In the genomic region with DNA sequence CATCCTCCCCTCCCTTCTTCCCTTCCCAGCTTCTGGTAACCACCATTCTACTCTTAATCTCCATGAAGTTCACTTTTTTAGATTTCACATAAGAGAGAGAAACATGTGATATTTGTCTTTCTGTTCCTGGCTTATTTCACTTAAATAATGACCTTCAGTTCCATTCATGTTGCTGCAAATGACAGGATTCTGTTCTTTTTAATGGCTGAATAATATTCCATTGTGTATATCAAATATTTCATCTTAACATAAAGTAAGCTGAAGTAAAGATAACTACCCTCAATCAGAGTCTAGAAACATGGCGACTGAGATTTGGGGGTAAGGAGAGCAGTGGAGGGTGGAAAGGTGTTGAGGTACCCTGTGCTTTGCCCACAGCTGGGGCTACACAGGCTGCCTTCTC, we compare ENCODE assay signal across 18 cellular contexts.
A peak's percentile ranks its signal among the peaks of the same experiment; 100 is the strongest.
DNase-seq lines count a peak whose midpoint lies in the region; ATAC-seq, FAIRE-seq and TF ChIP-seq lines count a peak whose summit lies in the region.
"Had no signal": no experiment of that assay in that cellular context is flagged by ENCODE, and none has a peak within 500 bp of the region (broad histone marks: within the 10 kb centered on the region; RNA-seq: fewer than 3 reads in every experiment).

No MANE protein-coding gene starts in this region.

- H3K4me2 ChIP-seq in H1 (ENCODE audit: insufficient read depth in 1 of 2, low read depth in 2 of 2, low read length in 2 of 2): peak overlapping the region in 1 of 2 experiments; percentile 35; a peak in 1 of 4 replicates

- H3K4me1 ChIP-seq in H1 (replicated peaks in 1 of 4; ENCODE audit: control insufficient read depth in 3 of 4, insufficient read depth in 4 of 4, low read length in 3 of 4): peaks cover 0 to 11% (median 5%) of the 10 kb centered on the region in 4 experiments; a peak in 4 of 7 replicates
- H3K4me1 ChIP-seq in uterus: peaks cover 13 to 14% of the 10 kb centered on the region in 2 donors
- H3K4me1 ChIP-seq: prostate gland, SJSA1 had no signal

- H3K23ac ChIP-seq in H1 (ENCODE audit: insufficient read length): no peak overlapping the region

- peak overlapping the region; percentile 45 for H4K91ac ChIP-seq in H1 (replicated peaks; ENCODE audit: insufficient read length, low read length)

- H3K9me3 ChIP-seq in T-helper 17 cell (ENCODE audit: control insufficient read depth, low read length, poor library complexity, severe bottlenecking) (no peaks in the 10 kb centered on the region), H1 (ENCODE audit: insufficient read depth in 2 of 2, low read depth in 1 of 2, low read length in 1 of 2) (no peaks in the 10 kb centered on the region), uterus (no peaks in the 10 kb centered on the region)
- H3K9me3 ChIP-seq: lower lobe of right lung, prostate gland, SJSA1, upper lobe of right lung had no signal

- H3K56ac ChIP-seq in H1 (replicated peaks; ENCODE audit: insufficient read length, low read depth, low read length): no peak overlapping the region

- H2BK20ac ChIP-seq in H1 (ENCODE audit: low read length): no peak overlapping the region

- peak overlapping the region; percentile 45; the same call in 1 of the 2 replicates for H2BK5ac ChIP-seq in H1 (ENCODE audit: low read depth, low read length)

- H3K27ac ChIP-seq in H1 (ENCODE audit: low read depth, low read length) (no peak overlapping the region), uterus (peak overlapping the region; percentile 79 to 82)
- H3K27ac ChIP-seq: lower lobe of right lung, SJSA1, upper lobe of right lung had no signal

- no peak overlapping the region for H3K14ac ChIP-seq in H1 (ENCODE audit: insufficient read length)

- H3K27me3 ChIP-seq in H1 (replicated peaks in 1 of 4; ENCODE audit: control insufficient read depth in 3 of 4, extremely low read depth in 1 of 4, insufficient read depth in 3 of 4, low read length in 3 of 4) (no peaks in the 10 kb centered on the region), uterus (no peaks in the 10 kb centered on the region)
- H3K27me3 ChIP-seq: SJSA1, upper lobe of right lung had no signal

- no peak for TF ChIP-seq EP300 in H1 (IDR thresholded peaks at IDR 0.05; ENCODE audit: borderline replicate concordance in 1 of 2, low read depth in 2 of 2, low read length in 2 of 2)

- no peak overlapping the region for H3K9ac ChIP-seq in H1 (replicated peaks in 1 of 4; ENCODE audit: extremely low read depth in 1 of 4, low read depth in 3 of 4, low read length in 3 of 4)

- H2AFZ ChIP-seq in H1 (ENCODE audit: low read length): 0 out of 2 replicates have a peak overlapping the region, but pooled peaks have one; percentile 84

- TF ChIP-seq CTCF in H1 (IDR thresholded peaks at IDR 0.05; ENCODE audit: control extremely low read depth in 1 of 3, insufficient read depth in 1 of 3, low read depth in 1 of 3, low read length in 3 of 3) (no peak), uterus (IDR thresholded peaks at IDR 0.05) (no peak)

- H4K5ac ChIP-seq in H1 (ENCODE audit: insufficient read length, low read depth, low read length): peak overlapping the region; percentile 16

- H2BK120ac ChIP-seq in H1 (replicated peaks; ENCODE audit: low read depth, low read length): no peak overlapping the region

- H2AK5ac ChIP-seq in H1 (ENCODE audit: low read depth, low read length): no peak overlapping the region

- no peak overlapping the region for H3K4me3 Mint-ChIP-seq in activated T-cell treated with anti-CD3 and anti-CD28 coated beads, Interleukin-2, amount 50 U/mL, for 24 hours
- no peak overlapping the region for H3K4me3 Mint-ChIP-seq in T-helper 17 cell

- H3K9me3 Mint-ChIP-seq in activated T-cell treated with anti-CD3 and anti-CD28 coated beads, Interleukin-2, amount 50 U/mL, for 24 hours: peaks cover 3% of the 10 kb centered on the region
- H3K9me3 Mint-ChIP-seq: T-cell had no signal

- POLR2A ChIA-PET in H1 (lab: Charles Lee; ENCODE audit: partially characterized antibody): no interaction called here

- H4K8ac ChIP-seq in H1 (ENCODE audit: extremely low read depth, insufficient read depth, low read length): no peak overlapping the region

- no peak for TF ChIP-seq RAD21 in H1 (IDR thresholded peaks at IDR 0.05 in 1 of 2, conservative IDR thresholded peaks at IDR 0.05 in 1 of 2; ENCODE audit: low read depth in 2 of 2, low read length in 2 of 2)

- no peaks in the 10 kb centered on the region for H3K27me3 Mint-ChIP-seq in activated T-cell treated with anti-CD3 and anti-CD28 coated beads, Interleukin-2, amount 50 U/mL, for 24 hours
- H3K27me3 Mint-ChIP-seq in T-helper 17 cell: no peaks in the 10 kb centered on the region
- H3K27me3 Mint-ChIP-seq: T-cell had no signal

- no peaks in the 10 kb centered on the region for H3K79me1 ChIP-seq in H1 (ENCODE audit: low read depth, low read length)

- H3K4me1 Mint-ChIP-seq in activated T-cell treated with anti-CD3 and anti-CD28 coated beads, Interleukin-2, amount 50 U/mL, for 24 hours (ENCODE audit: low read depth): peaks cover 36% of the 10 kb centered on the region
- peaks cover 17% of the 10 kb centered on the region for H3K4me1 Mint-ChIP-seq in T-helper 17 cell

- 75% methylated on average over 1 of the region's 1 CpG; no CpG with 5 or more reads in 1 of the 2 experiments for WGBS in H1 (ENCODE audit: extremely low coverage in 1 of 2, insufficient coverage in 1 of 2, insufficient read length in 1 of 2, insufficient replicate concordance in 2 of 2, low coverage in 1 of 2, low lambda C conversion rate in 2 of 2, missing lambda C conversion rate in 1 of 2), 2 experiments

- H3K79me2 ChIP-seq in H1 (ENCODE audit: control insufficient read depth in 1 of 2, insufficient read depth in 2 of 2, low read length in 2 of 2): no peaks in the 10 kb centered on the region

- no peaks in the 10 kb centered on the region for H4K20me1 ChIP-seq in H1 (replicated peaks in 1 of 2; ENCODE audit: control insufficient read depth in 1 of 2, insufficient read depth in 2 of 2, low read length in 2 of 2)

- no peak for TF ChIP-seq POLR2A in H1 (IDR thresholded peaks at IDR 0.05; ENCODE audit: control extremely low read depth in 1 of 2, low read depth in 2 of 2, low read length in 2 of 2)
- no peak for TF ChIP-seq POLR2A in uterus (IDR thresholded peaks at IDR 0.05)

- peak overlapping the region; percentile 48; the same call in 1 of the 2 replicates for H3K18ac ChIP-seq in H1 (ENCODE audit: extremely low read depth, low read length)

- H3K36me3 ChIP-seq in H1 (ENCODE audit: control insufficient read depth in 2 of 4, insufficient read depth in 4 of 4, low read length in 3 of 4) (no peaks in the 10 kb centered on the region), uterus (no peaks in the 10 kb centered on the region)
- H3K36me3 ChIP-seq: lower lobe of right lung, prostate gland, SJSA1, upper lobe of right lung had no signal

- H2BK12ac ChIP-seq in H1 (ENCODE audit: low read depth, low read length): peak overlapping the region; percentile 75; the same call in 1 of the 2 replicates

- peak overlapping the region; percentile 87 for H3K4ac ChIP-seq in H1 (replicated peaks; ENCODE audit: insufficient read length, low read depth, low read length)

- H3K36me3 Mint-ChIP-seq in activated T-cell treated with anti-CD3 and anti-CD28 coated beads, Interleukin-2, amount 50 U/mL, for 24 hours (ENCODE audit: low read depth): no peaks in the 10 kb centered on the region
- H3K36me3 Mint-ChIP-seq in T-helper 17 cell (ENCODE audit: low read depth): no peaks in the 10 kb centered on the region
- H3K36me3 Mint-ChIP-seq: T-cell had no signal

- CTCF ChIA-PET in H1 (lab: Charles Lee; ENCODE audit: partially characterized antibody): interaction anchor here (0.9 kb wide), 2 partner anchors 66 to 425 kb away, joined by 3 read pairs; no protein-coding TSS in a partner anchor

- DNase-seq in activated T-cell treated with anti-CD3 and anti-CD28 coated beads, Interleukin-2, amount 50 U/mL, for 24 hours: no peak
- DNase-seq in activated T-cell treated with anti-CD3 and anti-CD28 coated beads for 4 hours (no peak), T-helper 17 cell (no peak), H1 (ENCODE audit: low read depth in 1 of 2, low spot score in 2 of 2) (no peak), uterus (no peak)
- no peak for DNase-seq in activated CD4-positive, CD25-positive, alpha-beta regulatory T cell (lab: John Stamatoyannopoulos, UW)
- DNase-seq: ACHN; activated CD4-positive, alpha-beta T cell treated with anti-CD3 and anti-CD28 coated beads, Interleukin-2, amount 50 U/mL, for 1 hour; Kasumi-1; lower lobe of right lung; NCI-H526 treated with DMSO at 0.1 percent for 48 hours; upper lobe of right lung had no signal

- peak overlapping the region; percentile 81 for H3K27ac Mint-ChIP-seq in activated T-cell treated with anti-CD3 and anti-CD28 coated beads, Interleukin-2, amount 50 U/mL, for 24 hours
- peak overlapping the region; percentile 94 for H3K27ac Mint-ChIP-seq in T-helper 17 cell

- H3K4me3 ChIP-seq in H1 (ENCODE audit: extremely low read depth in 1 of 4, insufficient read depth in 2 of 4, low read depth in 3 of 4, low read length in 4 of 4) (no peak overlapping the region), uterus (no peak overlapping the region)
- H3K4me3 ChIP-seq: lower lobe of right lung, prostate gland, SJSA1, upper lobe of right lung had no signal

- H3K23me2 ChIP-seq in H1 (ENCODE audit: low read depth, low read length): no peaks in the 10 kb centered on the region

- no peak for FAIRE-seq in H1 (lab: Jason Lieb, UNC)
- FAIRE-seq: astrocyte had no signal

- ATAC-seq in T-helper 17 cell: no peak
- ATAC-seq in GM21619 (IDR thresholded peaks at IDR 0.05; ENCODE audit: unreplicated experiment): no peak
- ATAC-seq: HCT116 had no signal

- intact Hi-C loops in uterus (cut with DNase I; ENCODE audit: low total_unique reads): no loop called here

- no peak overlapping the region for H2BK15ac ChIP-seq in H1 (ENCODE audit: low read length)

TF ChIP-seq in H1, 55 proteins besides CTCF, POLR2A, EP300 and RAD21:
- no peak for TF ChIP-seq KDM1A (IDR thresholded peaks at IDR 0.05; ENCODE audit: borderline replicate concordance, low read length)
